Comparison of ENCODE assay signal across 17 cellular contexts in the genomic region with DNA sequence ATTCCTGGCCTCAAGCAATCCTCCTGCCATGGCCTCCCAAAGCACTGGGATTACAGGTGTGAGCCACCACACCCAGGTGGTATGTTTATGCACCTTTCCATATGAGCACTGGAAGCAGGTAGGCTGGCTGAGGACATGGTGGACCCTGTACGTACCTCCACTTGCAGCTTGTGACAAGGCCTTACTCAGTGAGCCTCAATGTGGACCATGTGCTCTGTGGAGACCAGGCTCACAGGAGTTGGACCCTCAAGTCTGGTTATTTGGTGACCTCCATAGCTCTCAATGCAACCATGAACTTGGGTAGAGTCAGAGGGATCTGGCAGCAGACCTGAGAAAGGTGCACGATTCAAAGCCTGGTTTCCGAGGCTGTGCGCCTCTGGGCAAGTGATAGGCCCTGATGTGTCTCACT. TPM values are rescaled to one million over a fixed set of nuclear protein-coding genes. Genes with fewer than 3 reads are reported as not detected.
A peak's percentile ranks its signal among the peaks of the same experiment; 100 is the strongest.
DNase-seq lines count a peak whose midpoint lies in the region; ATAC-seq and TF ChIP-seq lines count a peak whose summit lies in the region.
"Had no signal": no experiment of that assay in that cellular context is flagged by ENCODE, and none has a peak within 500 bp of the region (broad histone marks: within the 10 kb centered on the region; RNA-seq: fewer than 3 reads in every experiment).

No MANE protein-coding gene starts in this region.

- no peaks in the 10 kb centered on the region for H3K9me3 Mint-ChIP-seq in activated T-cell treated with anti-CD3 and anti-CD28 coated beads, Interleukin-2, amount 50 U/mL, for 24 hours
- H3K9me3 Mint-ChIP-seq in neural progenitor cell (peaks cover 2% of the 10 kb centered on the region), Caco-2 (ENCODE audit: unreplicated experiment) (no peaks in the 10 kb centered on the region)
- H3K9me3 Mint-ChIP-seq: activated CD4-positive, alpha-beta T cell treated with anti-CD3 and anti-CD28 coated beads, Interleukin-2, amount 10 ng/mL, durations not matched to agents 24 days and 14 days; mesothelial cell of epicardium; T-helper 1 cell treated with Interleukin-12 subunit alpha and Interleukin-12 subunit beta and Interleukin-4 antibody, amounts not matched to agents 30 μg/mL and 1 μg/mL, for 36 hours had no signal

- WGBS in testis, 2 donors = 83 to 85% methylated on average over 3 to 4 of the region's 4 CpGs

- H2AFZ ChIP-seq in HCT116 (ENCODE audit: low read depth, low read length, poor library complexity, severe bottlenecking) (no peak overlapping the region), SU-DHL-6 (ENCODE audit: low read depth, low read length, severe bottlenecking) (no peak overlapping the region), neural progenitor cell (replicated peaks) (no peak overlapping the region)

- H3K27ac ChIP-seq in HCT116 (ENCODE audit: low read depth, low read length) = peak overlapping the region; percentile 40
- peak overlapping the region; percentile 20 for H3K27ac ChIP-seq in SU-DHL-6 (ENCODE audit: low read depth, low read length)
- H3K27ac ChIP-seq in neural progenitor cell = no peak overlapping the region
- H3K27ac ChIP-seq in testis = no peak overlapping the region

- H3K79me2 ChIP-seq in HCT116 (ENCODE audit: insufficient read depth, low read length) (peaks cover 34% of the 10 kb centered on the region), SU-DHL-6 (ENCODE audit: insufficient read depth, low read length) (peaks cover 9% of the 10 kb centered on the region; the same call in 1 of the 2 replicates), neural progenitor cell (ENCODE audit: low read depth) (peaks cover 17% of the 10 kb centered on the region)

- peaks cover 35% of the 10 kb centered on the region for H3F3A ChIP-seq in SU-DHL-6 (ENCODE audit: insufficient read depth)
- H3F3A ChIP-seq in neural progenitor cell (ENCODE audit: low read depth) = peaks cover 45% of the 10 kb centered on the region

- H3K4me3 Mint-ChIP-seq in activated T-cell treated with anti-CD3 and anti-CD28 coated beads, Interleukin-2, amount 50 U/mL, for 24 hours = no peak overlapping the region
- no peak overlapping the region for H3K4me3 Mint-ChIP-seq in neural progenitor cell
- H3K4me3 Mint-ChIP-seq in Caco-2 (ENCODE audit: unreplicated experiment) = no peak overlapping the region
- H3K4me3 Mint-ChIP-seq: activated CD4-positive, alpha-beta T cell treated with anti-CD3 and anti-CD28 coated beads, Interleukin-2, amount 10 ng/mL, durations not matched to agents 24 days and 14 days; mesothelial cell of epicardium; T-helper 1 cell treated with Interleukin-12 subunit alpha and Interleukin-12 subunit beta and Interleukin-4 antibody, amounts not matched to agents 30 μg/mL and 1 μg/mL, for 36 hours had no signal

- TF ChIP-seq RAD21 in HCT116 (IDR thresholded peaks at IDR 0.05; ENCODE audit: low read depth) = no peak

- no peaks in the 10 kb centered on the region for H3K27me3 ChIP-seq in HCT116 (ENCODE audit: insufficient read depth, low read length)
- H3K27me3 ChIP-seq in SU-DHL-6 (ENCODE audit: low read length) = no peaks in the 10 kb centered on the region
- H3K27me3 ChIP-seq in neural progenitor cell = no peaks in the 10 kb centered on the region
- H3K27me3 ChIP-seq in Caco-2 (replicated peaks; ENCODE audit: control insufficient read depth, insufficient read depth, low read length) = no peaks in the 10 kb centered on the region
- H3K27me3 ChIP-seq in testis = no peaks in the 10 kb centered on the region

- no peaks in the 10 kb centered on the region for H3K9me3 ChIP-seq in HCT116 (ENCODE audit: control insufficient read depth in 1 of 2, insufficient read depth in 1 of 2, low read depth in 1 of 2, low read length in 2 of 2)
- H3K9me3 ChIP-seq in SU-DHL-6 (ENCODE audit: insufficient read depth, low read length) = no peaks in the 10 kb centered on the region
- H3K9me3 ChIP-seq in neural progenitor cell (ENCODE audit: low read depth) = no peaks in the 10 kb centered on the region
- H3K9me3 ChIP-seq in Caco-2 = no peaks in the 10 kb centered on the region
- H3K9me3 ChIP-seq in testis = no peaks in the 10 kb centered on the region

- no TSS peak for BruUV-seq in HCT116 (replicated peaks; lab: Mats Ljungman, UMichigan)
- BruUV-seq in Caco-2 (replicated peaks; lab: Mats Ljungman, UMichigan) = no TSS peak

- TF ChIP-seq CTCF in HCT116 (IDR thresholded peaks at IDR 0.05 in 2 of 3, conservative IDR thresholded peaks at IDR 0.05 in 1 of 3; ENCODE audit: borderline replicate concordance in 1 of 3, insufficient read depth in 1 of 3, low read depth in 2 of 3, low read length in 2 of 3) (no peak), SU-DHL-6 (IDR thresholded peaks at IDR 0.05; ENCODE audit: insufficient read depth, low read length, poor library complexity, severe bottlenecking) (no peak), neural progenitor cell (IDR thresholded peaks at IDR 0.05) (no peak), Caco-2 (IDR thresholded peaks at IDR 0.05; ENCODE audit: insufficient read depth in 1 of 2, low read depth in 1 of 2, low read length in 1 of 2, severe bottlenecking in 1 of 2, unreplicated experiment in 1 of 2) (no peak), testis (IDR thresholded peaks at IDR 0.05) (no peak)

- ATAC-seq in HCT116 (peak; percentile 16), GM18519 (IDR thresholded peaks at IDR 0.05; ENCODE audit: low FRiP score, unreplicated experiment) (no peak)

- RAD21 ChIA-PET in HCT116 (lab: Charles Lee; ENCODE audit: low non-redundant PET in 1 of 2, low total read pairs in 2 of 2, uncharacterized antibody in 2 of 2, unreplicated experiment in 2 of 2) = interaction anchor here in 1 of 2 experiments (1.5 kb wide), 1 partner anchor 127 kb away, joined by 4 read pairs; no protein-coding TSS in a partner anchor

- no peak overlapping the region for H3K27ac Mint-ChIP-seq in activated T-cell treated with anti-CD3 and anti-CD28 coated beads, Interleukin-2, amount 50 U/mL, for 24 hours
- H3K27ac Mint-ChIP-seq in neural progenitor cell = peak overlapping the region; percentile 60
- no peak overlapping the region for H3K27ac Mint-ChIP-seq in Caco-2 (ENCODE audit: unreplicated experiment)
- H3K27ac Mint-ChIP-seq: activated CD4-positive, alpha-beta T cell treated with anti-CD3 and anti-CD28 coated beads, Interleukin-2, amount 10 ng/mL, durations not matched to agents 24 days and 14 days; mesothelial cell of epicardium; T-helper 1 cell treated with Interleukin-12 subunit alpha and Interleukin-12 subunit beta and Interleukin-4 antibody, amounts not matched to agents 30 μg/mL and 1 μg/mL, for 36 hours had no signal

- no peak overlapping the region for H3K4me2 ChIP-seq in HCT116 (ENCODE audit: low read length)
- no peak overlapping the region for H3K4me2 ChIP-seq in SU-DHL-6 (ENCODE audit: low read depth, low read length, poor library complexity, severe bottlenecking)
- H3K4me2 ChIP-seq in neural progenitor cell = no peak overlapping the region

- POLR2A ChIA-PET in HCT116 (lab: Charles Lee) = interaction anchor here (2.0 to 3.5 kb wide), 2 partner anchors 9 to 222 kb away, joined by 4 to 19 read pairs; no protein-coding TSS in a partner anchor
- POLR2A ChIA-PET in Caco-2 (lab: Charles Lee) = interaction anchor here (1.3 kb wide), 1 partner anchor 9 kb away, joined by 5 read pairs; no protein-coding TSS in a partner anchor

- H3K9me2 ChIP-seq in HCT116 (ENCODE audit: insufficient read depth) (no peaks in the 10 kb centered on the region), SU-DHL-6 (replicated peaks; ENCODE audit: insufficient read depth, low read length) (no peaks in the 10 kb centered on the region)

- H3K36me3 ChIP-seq in HCT116 (ENCODE audit: control insufficient read depth in 1 of 2, insufficient read depth in 2 of 2, low read length in 2 of 2) (peaks cover 30 to 36% of the 10 kb centered on the region in 2 experiments; a peak in 3 of 4 replicates), SU-DHL-6 (ENCODE audit: low read length) (peaks cover under 1% of the 10 kb centered on the region; the same call in 1 of the 2 replicates), neural progenitor cell (no peaks in the 10 kb centered on the region), Caco-2 (ENCODE audit: control insufficient read depth, insufficient read depth, low read length) (peaks cover 10% of the 10 kb centered on the region), testis (ENCODE audit: low read depth, missing control alignments) (no peaks in the 10 kb centered on the region)

- TF ChIP-seq POLR2A in HCT116 (IDR thresholded peaks at IDR 0.05; ENCODE audit: borderline replicate concordance, extremely low read depth, insufficient read depth, insufficient read length) (no peak), testis (IDR thresholded peaks at IDR 0.05) (no peak)

- H3K4me3 ChIP-seq in HCT116 (replicated peaks in 1 of 2; ENCODE audit: low read depth in 1 of 2, low read length in 2 of 2) (no peak overlapping the region), SU-DHL-6 (ENCODE audit: insufficient read depth, low read length, poor library complexity, severe bottlenecking) (no peak overlapping the region), neural progenitor cell (no peak overlapping the region), Caco-2 (ENCODE audit: low read depth, low read length) (no peak overlapping the region), testis (no peak overlapping the region)

- no peaks in the 10 kb centered on the region for H3K27me3 Mint-ChIP-seq in activated T-cell treated with anti-CD3 and anti-CD28 coated beads, Interleukin-2, amount 50 U/mL, for 24 hours
- H3K27me3 Mint-ChIP-seq in neural progenitor cell (ENCODE audit: insufficient read depth, low read depth) = peaks cover 6% of the 10 kb centered on the region
- peaks cover 5% of the 10 kb centered on the region for H3K27me3 Mint-ChIP-seq in Caco-2 (ENCODE audit: insufficient read depth, unreplicated experiment)
- H3K27me3 Mint-ChIP-seq: activated CD4-positive, alpha-beta T cell treated with anti-CD3 and anti-CD28 coated beads, Interleukin-2, amount 10 ng/mL, durations not matched to agents 24 days and 14 days had no signal

- H4K20me1 ChIP-seq in HCT116 (ENCODE audit: insufficient read depth) = peaks cover 40% of the 10 kb centered on the region; the same call in 1 of the 2 replicates
- peaks cover 11% of the 10 kb centered on the region; the same call in 1 of the 2 replicates for H4K20me1 ChIP-seq in SU-DHL-6 (ENCODE audit: low read depth, low read length)
- H4K20me1 ChIP-seq in neural progenitor cell (ENCODE audit: low read depth) = peaks cover 63% of the 10 kb centered on the region

- intact Hi-C loops in HCT116 (cut with micrococcal nuclease) = no loop called here
- intact Hi-C loops in Caco-2 (cut with micrococcal nuclease; ENCODE audit: unreplicated experiment) = loop anchor here (2.0 kb wide), 1 partner anchor 127 kb away; no protein-coding TSS in a partner anchor
- intact Hi-C loops in testis (cut with DNase I; ENCODE audit: low total_unique reads) = loop anchor here (10.0 kb wide), 1 partner anchor 431 kb away; the partner anchor contains the start of gene NAPSA

- peaks cover 45% of the 10 kb centered on the region for H3K36me3 Mint-ChIP-seq in activated T-cell treated with anti-CD3 and anti-CD28 coated beads, Interleukin-2, amount 50 U/mL, for 24 hours (ENCODE audit: low read depth)
- H3K36me3 Mint-ChIP-seq in neural progenitor cell = peaks cover 11% of the 10 kb centered on the region
- peaks cover 100% of the 10 kb centered on the region for H3K36me3 Mint-ChIP-seq in Caco-2 (ENCODE audit: insufficient read depth, unreplicated experiment)

- H3K9ac ChIP-seq in HCT116 (ENCODE audit: low read length) = no peak overlapping the region
- no peak overlapping the region for H3K9ac ChIP-seq in SU-DHL-6 (ENCODE audit: low read length)
- no peak overlapping the region for H3K9ac ChIP-seq in neural progenitor cell

- H3K4me1 ChIP-seq in HCT116 (ENCODE audit: control insufficient read depth in 1 of 2, insufficient read depth in 2 of 2, low read length in 2 of 2) (peaks cover 11 to 32% of the 10 kb centered on the region in 2 experiments; a peak in 3 of 4 replicates), neural progenitor cell (peaks cover 4% of the 10 kb centered on the region), Caco-2 (no peaks in the 10 kb centered on the region), testis (no peaks in the 10 kb centered on the region)

- CTCF ChIA-PET in HCT116 (lab: Charles Lee) (interaction anchor here (1.0 to 3.1 kb wide), 6 partner anchors 9 to 226 kb away, joined by 4 to 19 read pairs (median 7); no protein-coding TSS in a partner anchor), Caco-2 (lab: Charles Lee) (interaction anchor here (0.6 to 1.0 kb wide), 2 partner anchors 13 to 71 kb away, joined by 3 to 6 read pairs; no protein-coding TSS in a partner anchor)

- peak; percentile 55 for DNase-seq in activated T-cell treated with anti-CD3 and anti-CD28 coated beads, Interleukin-2, amount 50 U/mL, for 24 hours
- DNase-seq in activated T-cell treated with anti-CD3 and anti-CD28 coated beads for 4 hours (no peak), HCT116 (ENCODE audit: low read depth, low spot score) (no peak), neural progenitor cell (ENCODE audit: low spot score) (no peak), Caco-2 (no peak), testis (no peak)
- DNase-seq: activated CD4-positive, alpha-beta T cell treated with anti-CD3 and anti-CD28 coated beads, Interleukin-2, amount 10 ng/mL, durations not matched to agents 24 days and 14 days; amniotic stem cell; caudate nucleus; effector memory CD4-positive, alpha-beta T cell; NCI-H1092; Right ventricle myocardium superior had no signal

- H3K4me1 Mint-ChIP-seq in activated T-cell treated with anti-CD3 and anti-CD28 coated beads, Interleukin-2, amount 50 U/mL, for 24 hours (ENCODE audit: low read depth) = peaks cover 11% of the 10 kb centered on the region
- H3K4me1 Mint-ChIP-seq in neural progenitor cell = peaks cover 3% of the 10 kb centered on the region
- peaks cover 7% of the 10 kb centered on the region for H3K4me1 Mint-ChIP-seq in Caco-2 (ENCODE audit: low read depth, unreplicated experiment)

RNA-seq across cellular contexts. Expression of gene ACP4, which starts 5.5 kb away (rescaled TPM):
- not detected for total RNA-seq in HCT116 (2021; ENCODE audit: unreplicated experiment)
- not detected in 2 replicates for polyA plus RNA-seq in HCT116 (2012)
- not detected in 2 replicates for total RNA-seq in neural progenitor cell (ENCODE audit: low replicate concordance)
- not detected in 2 replicates for total RNA-seq in Caco-2 (2022)
- total RNA-seq in testis = 1 to 10 TPM in 1 of 2 donors, under 1 TPM in 1; 0.43 to 1.9 TPM
- polyA plus RNA-seq in testis (ENCODE audit: insufficient read depth, low read depth, low replicate concordance) = 4.0 TPM
- total RNA-seq: activated CD4-positive, alpha-beta T cell treated with anti-CD3 and anti-CD28 coated beads, Interleukin-2, amount 10 ng/mL, durations not matched to agents 24 days and 14 days; kidney epithelial cell; mesothelial cell of epicardium; Right ventricle myocardium superior had no signal

RNA-seq across cellular contexts. Expression of gene GPR32, which starts 25.4 kb away (rescaled TPM):
- total RNA-seq in HCT116 (2021; ENCODE audit: unreplicated experiment) (not detected), neural progenitor cell (ENCODE audit: low replicate concordance) (not detected in 2 replicates), Caco-2 (2022) (not detected in 2 replicates), testis (not detected)
- 0.09 TPM in 1 of 2 replicates, not detected in the other for polyA plus RNA-seq in HCT116 (2012)
- not detected for polyA plus RNA-seq in testis (ENCODE audit: insufficient read depth, low read depth, low replicate concordance)
- total RNA-seq: activated CD4-positive, alpha-beta T cell treated with anti-CD3 and anti-CD28 coated beads, Interleukin-2, amount 10 ng/mL, durations not matched to agents 24 days and 14 days; kidney epithelial cell; mesothelial cell of epicardium; Right ventricle myocardium superior had no signal

RNA-seq across cellular contexts. Expression of gene KLK1, which starts 27.9 kb away (rescaled TPM):
- total RNA-seq in HCT116 (2021; ENCODE audit: unreplicated experiment) (3.3 TPM), neural progenitor cell (ENCODE audit: low replicate concordance) (not detected in 2 replicates), Caco-2 (2022) (0.73 and 1.1 TPM in 2 replicates), testis (1 to 10 TPM in 1 of 2 donors, under 1 TPM in 1; 0.43 to 1.2 TPM)
- polyA plus RNA-seq in HCT116 (2012) = 4.4 and 4.9 TPM in 2 replicates
- polyA plus RNA-seq in testis (ENCODE audit: insufficient read depth, low read depth, low replicate concordance) = 2.7 TPM
- total RNA-seq: kidney epithelial cell, Right ventricle myocardium superior had no signal

RNA-seq across cellular contexts. Expression of gene KLK15, which starts 37.7 kb away (rescaled TPM):
- not detected for total RNA-seq in HCT116 (2021; ENCODE audit: unreplicated experiment)
- 0.17 and 0.39 TPM in 2 replicates for polyA plus RNA-seq in HCT116 (2012)
- not detected in 2 replicates for total RNA-seq in neural progenitor cell (ENCODE audit: low replicate concordance)
- not detected in 2 replicates for total RNA-seq in Caco-2 (2022)
- 1 to 10 TPM; 5.5 to 9.0 TPM for total RNA-seq in testis
- polyA plus RNA-seq in testis (ENCODE audit: insufficient read depth, low read depth, low replicate concordance) = 7.4 TPM
- total RNA-seq: activated CD4-positive, alpha-beta T cell treated with anti-CD3 and anti-CD28 coated beads, Interleukin-2, amount 10 ng/mL, durations not matched to agents 24 days and 14 days; kidney epithelial cell; mesothelial cell of epicardium; Right ventricle myocardium superior had no signal

RNA-seq across cellular contexts. Expression of gene KLK3, which starts 59.0 kb away (rescaled TPM):
- total RNA-seq in HCT116 (2021; ENCODE audit: unreplicated experiment) (not detected), neural progenitor cell (ENCODE audit: low replicate concordance) (not detected in 2 replicates), Caco-2 (2022) (not detected in 2 replicates), testis (under 1 TPM; 0.63 to 0.81 TPM)
- 0.07 TPM in 1 of 2 replicates, not detected in the other for polyA plus RNA-seq in HCT116 (2012)
- polyA plus RNA-seq in testis (ENCODE audit: insufficient read depth, low read depth, low replicate concordance) = 1.3 TPM
- total RNA-seq: activated CD4-positive, alpha-beta T cell treated with anti-CD3 and anti-CD28 coated beads, Interleukin-2, amount 10 ng/mL, durations not matched to agents 24 days and 14 days; kidney epithelial cell; mesothelial cell of epicardium; Right ventricle myocardium superior had no signal

Comparison
In these comparisons a context has a peak if more than half of its experiments do, and no peak if none do; other contexts are left out.
1. H3K27ac ChIP-seq: peak in HCT116 (single experiment) and SU-DHL-6 (single experiment); none in neural progenitor cell (single experiment) and testis (0 of 2).